7 cellular contexts compared by ENCODE assay signal in genomic region chr1:226908419-226908818, GRCh38.
"Had no signal": no experiment of that assay in that cellular context is flagged by ENCODE, and none has a peak within 500 bp of the region (broad histone marks: within the 10 kb centered on the region; RNA-seq: fewer than 3 reads in every experiment).

No MANE protein-coding gene starts in this region.

- DNase-seq: H9, HCEC 1CT, Karpas-422, KBM-7 had no signal

- H3K4me2 ChIP-seq: GM23338, KMS-11 had no signal

- H3K9ac ChIP-seq: KMS-11 had no signal

- H3K4me3 ChIP-seq: GM23338 had no signal

- H3K27ac ChIP-seq: HL-60, KMS-11 had no signal
